ENCODE assay signal across 27 cellular contexts in the genomic region with DNA sequence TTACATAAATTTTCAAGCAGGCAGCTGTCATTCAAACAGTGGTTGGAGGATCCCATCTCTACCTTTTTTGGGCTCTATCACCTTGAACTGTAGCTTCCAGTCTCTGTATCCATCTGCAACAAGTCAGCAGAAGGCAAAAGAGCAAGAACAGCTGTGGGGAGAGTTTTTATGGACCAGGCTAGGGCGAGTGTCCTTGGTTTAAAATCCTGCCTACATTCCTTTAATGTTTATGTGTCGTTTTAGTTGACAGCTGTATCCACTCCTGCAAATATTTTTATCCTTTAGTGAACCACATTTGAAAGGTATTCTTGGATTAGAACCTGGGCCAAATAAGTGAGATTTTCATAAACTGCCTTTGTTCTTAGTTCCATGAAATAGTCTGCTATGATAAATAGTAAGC.
"Had no signal": no experiment of that assay in that cellular context is flagged by ENCODE, and none has a peak within 500 bp of the region (broad histone marks: within the 10 kb centered on the region; RNA-seq: fewer than 3 reads in every experiment).

No MANE protein-coding gene starts in this region.

- DNase-seq: activated CD4-positive, alpha-beta T cell treated with anti-CD3 and anti-CD28 coated beads for 48 hours; activated CD4-positive, alpha-beta T cell treated with anti-CD3 and anti-CD28 coated beads, Interleukin-2, amount 50 U/mL, for 4 hours; activated CD4-positive, CD25-positive, alpha-beta regulatory T cell treated with anti-CD3 and anti-CD28 coated beads, Interleukin-2, amount 50 U/mL, for 72 hours; activated CD8-positive, alpha-beta memory T cell treated with anti-CD3 and anti-CD28 coated beads, Interleukin-2, amount 50 U/mL, for 48 hours; activated CD8-positive, alpha-beta T cell treated with anti-CD3 and anti-CD28 coated beads, Interleukin-2, amount 10 ng/mL, durations not matched to agents 7 days and 5 days; activated effector memory CD4-positive, alpha-beta T cell treated with Interleukin-2 at 50 U/mL for 16 hours; activated naive CD4-positive, alpha-beta T cell; activated T-cell treated with anti-CD3 and anti-CD28 coated beads, Interleukin-2, amount 50 U/mL, for 1 hour; amniotic stem cell; KG1; NCI-H1092; NCI-H1930; NCI-H2171; NCI-H345; NCI-H510A treated with DMSO at 0.1 percent for 48 hours; NCI-H69; NK-92 treated with Interleukin-12 subunit alpha and Interleukin-12 subunit beta, amount 100 ng/mL, for 24 hours; Peyer's patch; SHP77; T-helper 17 cell; T-helper 9 cell had no signal

- H3K9me3 ChIP-seq: ascending aorta, Peyer's patch had no signal

- H3K36me3 ChIP-seq: ascending aorta, cardiac muscle cell, Peyer's patch had no signal

- H3K27ac Mint-ChIP-seq: activated CD8-positive, alpha-beta T cell treated with anti-CD3 and anti-CD28 coated beads, Interleukin-2, amount 10 ng/mL, durations not matched to agents 7 days and 5 days; activated naive CD4-positive, alpha-beta T cell treated with anti-CD3 and anti-CD28 coated beads, Interleukin-2, amount 50 U/mL, for 24 hours; activated T-helper 1 cell treated with anti-CD3 and anti-CD28 coated beads, Interleukin-12 subunit alpha, Interleukin-12 subunit beta, Interleukin-2, Interleukin-4 antibody, amounts not matched to agents 30 ng/mL and 10 ng/mL and 1 ng/mL, durations not matched to agents 14 hours and 24 hours and 36 hours; T-helper 17 cell; WTC11 had no signal

- H3K4me3 ChIP-seq: ascending aorta, cardiac muscle cell, Peyer's patch had no signal

- H3K4me1 Mint-ChIP-seq: activated naive CD4-positive, alpha-beta T cell treated with anti-CD3 and anti-CD28 coated beads, Interleukin-2, amount 50 U/mL, for 24 hours; T-helper 17 cell; WTC11 had no signal

- H3K36me3 Mint-ChIP-seq: activated naive CD4-positive, alpha-beta T cell treated with anti-CD3 and anti-CD28 coated beads, Interleukin-2, amount 50 U/mL, for 24 hours; brain; WTC11 had no signal

- H3K4me3 Mint-ChIP-seq: activated CD8-positive, alpha-beta T cell treated with anti-CD3 and anti-CD28 coated beads, Interleukin-2, amount 10 ng/mL, durations not matched to agents 7 days and 5 days; activated naive CD4-positive, alpha-beta T cell treated with anti-CD3 and anti-CD28 coated beads, Interleukin-2, amount 50 U/mL, for 24 hours; activated T-helper 1 cell treated with anti-CD3 and anti-CD28 coated beads, Interleukin-12 subunit alpha, Interleukin-12 subunit beta, Interleukin-2, Interleukin-4 antibody, amounts not matched to agents 30 ng/mL and 10 ng/mL and 1 ng/mL, durations not matched to agents 14 hours and 24 hours and 36 hours; brain; T-helper 17 cell; WTC11 had no signal

- H3K27me3 ChIP-seq: ascending aorta, cardiac muscle cell, Peyer's patch had no signal

- H3K4me1 ChIP-seq: ascending aorta, Peyer's patch had no signal

- ATAC-seq: activated CD8-positive, alpha-beta T cell treated with anti-CD3 and anti-CD28 coated beads, Interleukin-2, amount 10 ng/mL, durations not matched to agents 7 days and 5 days; T-helper 17 cell; WTC11 had no signal

- H3K9me3 Mint-ChIP-seq: activated naive CD4-positive, alpha-beta T cell treated with anti-CD3 and anti-CD28 coated beads, Interleukin-2, amount 50 U/mL, for 24 hours; activated T-helper 1 cell treated with anti-CD3 and anti-CD28 coated beads, Interleukin-12 subunit alpha, Interleukin-12 subunit beta, Interleukin-2, Interleukin-4 antibody, amounts not matched to agents 30 ng/mL and 10 ng/mL and 1 ng/mL, durations not matched to agents 14 hours and 24 hours and 36 hours; WTC11 had no signal

- H3K27ac ChIP-seq: ascending aorta, cardiac muscle cell, Peyer's patch had no signal
